Comparison of ENCODE assay signal across 1 cellular context in genomic region chr9:15250013-15250412, GRCh38.
TF ChIP-seq lines count a peak whose summit lies in the region.

No MANE protein-coding gene starts in this region.

TF ChIP-seq in IMR-90, 13 proteins besides CTCF, POLR2A, EP300 and RAD21 (continued from another document):
- TF ChIP-seq RFX5 (IDR thresholded peaks at IDR 0.05; ENCODE audit: low read depth, low read length) (no peak), ELK1 (IDR thresholded peaks at IDR 0.05; ENCODE audit: borderline replicate concordance, low read depth, low read length) (no peak), FOS (IDR thresholded peaks at IDR 0.05; ENCODE audit: low read depth, low read length) (no peak), MAZ (IDR thresholded peaks at IDR 0.05; ENCODE audit: borderline replicate concordance, low read depth, low read length) (no peak), MAFK (IDR thresholded peaks at IDR 0.05; ENCODE audit: low read depth, low read length) (no peak)
